8 cellular contexts compared by ENCODE assay signal in genomic region chr3:114706591-114707224, GRCh38.
A peak's percentile ranks its signal among the peaks of the same experiment; 100 is the strongest.
DNase-seq lines count a peak whose midpoint lies in the region; TF ChIP-seq lines count a peak whose summit lies in the region.

No MANE protein-coding gene starts in this region.

- H3K27ac ChIP-seq in iPS-20b (ENCODE audit: low read length) = no peak overlapping the region
- H3K27ac ChIP-seq in coronary artery = no peak overlapping the region

- H3K27me3 ChIP-seq in iPS-20b (ENCODE audit: insufficient read depth, low read length) = no peaks in the 10 kb centered on the region

- H3K9me3 ChIP-seq in iPS-20b (ENCODE audit: insufficient read depth, low read depth, low read length) = no peaks in the 10 kb centered on the region

- H3K4me1 ChIP-seq in iPS-20b (ENCODE audit: insufficient read depth, low read length) = peaks cover 10% of the 10 kb centered on the region

- H3K36me3 ChIP-seq in iPS-20b (ENCODE audit: insufficient read depth, low read depth, low read length) = no peaks in the 10 kb centered on the region

- in situ Hi-C loops in KBM-7 (cut with MboI; ENCODE audit: low pct_unique_long_range_greater_than_20kb, low sequenced_read_pairs) = no loop called here

- H3K9ac ChIP-seq in iPS-20b (ENCODE audit: low read depth, low read length) = no peak overlapping the region; the same call in 1 of the 2 replicates

- TF ChIP-seq CTCF in coronary artery (IDR thresholded peaks at IDR 0.05) = no peak

- H3K4me3 ChIP-seq in iPS-20b (ENCODE audit: low read length) (peak overlapping the region; percentile 8; the same call in 1 of the 2 replicates), coronary artery (no peak overlapping the region)

- DNase-seq in Daoy (ENCODE audit: low read depth) (peak; percentile 87), H4 (ENCODE audit: low spot score) (peak; percentile 26), RKO (ENCODE audit: low spot score) (peak; percentile 58), NCI-H1092 treated with DMSO at 0.1 percent for 48 hours (lab: John Stamatoyannopoulos, UW) (no peak), posterior vena cava (ENCODE audit: low spot score) (no peak), coronary artery (ENCODE audit: low spot score) (no peak), KBM-7 (no peak)

- intact Hi-C loops in posterior vena cava (cut with DNase I) = no loop called here

Comparison
In these comparisons a context has a peak if more than half of its experiments do, and no peak if none do; other contexts are left out.
1. DNase-seq: peak in Daoy (single experiment), H4 (single experiment) and RKO (single experiment); none in NCI-H1092 treated with DMSO at 0.1 percent for 48 hours (single experiment), posterior vena cava (single experiment), coronary artery (single experiment) and KBM-7 (single experiment).